22 cellular contexts compared by ENCODE assay signal in genomic region chr4:41202356-41202755, GRCh38.
"Had no signal": no experiment of that assay in that cellular context is flagged by ENCODE, and none has a peak within 500 bp of the region (broad histone marks: within the 10 kb centered on the region; RNA-seq: fewer than 3 reads in every experiment).

No MANE protein-coding gene starts in this region.

- DNase-seq: activated CD4-positive, alpha-beta memory T cell treated with anti-CD3 and anti-CD28 coated beads for 36 hours; activated CD4-positive, alpha-beta T cell treated with anti-CD3 and anti-CD28 coated beads for 36 hours; activated CD8-positive, alpha-beta memory T cell treated with anti-CD3 and anti-CD28 coated beads, Interleukin-2, amount 10 ng/mL, durations not matched to agents 7 days and 5 days; activated T-cell treated with anti-CD3 and anti-CD28 coated beads, Interleukin-2, amount 50 U/mL, for 1 hour; amygdala; foreskin keratinocyte; left colon; pancreas; SHP77 treated with DMSO at 0.1 percent for 48 hours; small intestine; stimulated activated CD4-positive, alpha-beta T cell treated with anti-CD3 and anti-CD28 coated beads, Interleukin-4, amount 100 ng/mL, for 4 hours; stimulated activated CD8-positive, alpha-beta memory T cell treated with anti-CD3 and anti-CD28 coated beads, Interleukin-4, amount 100 ng/mL, for 48 hours; stimulated activated naive CD4-positive, alpha-beta T cell treated with Interleukin-2 at 50 U/mL for 16 hours; T-helper 2 cell; testis had no signal

- H2AFZ ChIP-seq: neural progenitor cell had no signal

- H3K9me3 ChIP-seq: pancreas, testis had no signal

- ATAC-seq: activated CD4-positive, alpha-beta T cell treated with anti-CD3 and anti-CD28 coated beads for 36 hours; activated CD8-positive, alpha-beta memory T cell treated with anti-CD3 and anti-CD28 coated beads, Interleukin-2, amount 10 ng/mL, durations not matched to agents 7 days and 5 days; esophagus mucosa; foreskin keratinocyte; left colon; pancreas had no signal

- H3K4me3 Mint-ChIP-seq: activated CD4-positive, alpha-beta memory T cell treated with anti-CD3 and anti-CD28 coated beads for 36 hours; activated CD4-positive, alpha-beta T cell treated with anti-CD3 and anti-CD28 coated beads for 36 hours; activated CD8-positive, alpha-beta memory T cell treated with anti-CD3 and anti-CD28 coated beads, Interleukin-2, amount 10 ng/mL, durations not matched to agents 7 days and 5 days; activated naive CD4-positive, alpha-beta T cell treated with anti-CD3 and anti-CD28 coated beads, Interleukin-2, amount 50 U/mL, for 24 hours; central memory CD8-positive, alpha-beta T cell; dendritic cell treated with granulocyte-macrophage colony-stimulating factor and Interleukin-4, amounts not matched to agents 40 ng/mL and 50 ng/mL, for 4 days; neural progenitor cell had no signal

- H3K36me3 ChIP-seq: neural progenitor cell, pancreas had no signal

- H3K9ac ChIP-seq: neural progenitor cell had no signal

- H3K27me3 ChIP-seq: foreskin keratinocyte, neural progenitor cell, pancreas, testis had no signal

- H3K4me3 ChIP-seq: lung, neural progenitor cell, pancreas, testis had no signal

- H3K4me1 Mint-ChIP-seq: activated naive CD4-positive, alpha-beta T cell treated with anti-CD3 and anti-CD28 coated beads, Interleukin-2, amount 50 U/mL, for 24 hours; central memory CD8-positive, alpha-beta T cell had no signal

- H3K4me1 ChIP-seq: testis had no signal

- H3K9me3 Mint-ChIP-seq: activated CD4-positive, alpha-beta memory T cell treated with anti-CD3 and anti-CD28 coated beads for 36 hours; activated naive CD4-positive, alpha-beta T cell treated with anti-CD3 and anti-CD28 coated beads, Interleukin-2, amount 50 U/mL, for 24 hours; brain; central memory CD8-positive, alpha-beta T cell; dendritic cell treated with granulocyte-macrophage colony-stimulating factor and Interleukin-4, amounts not matched to agents 40 ng/mL and 50 ng/mL, for 4 days; neural progenitor cell had no signal

- H3K27ac ChIP-seq: foreskin keratinocyte, neural progenitor cell, pancreas, testis had no signal

- H3K27me3 Mint-ChIP-seq: brain; dendritic cell treated with granulocyte-macrophage colony-stimulating factor and Interleukin-4, amounts not matched to agents 40 ng/mL and 50 ng/mL, for 4 days had no signal

- H3K27ac Mint-ChIP-seq: activated CD4-positive, alpha-beta memory T cell treated with anti-CD3 and anti-CD28 coated beads for 36 hours; activated CD4-positive, alpha-beta T cell treated with anti-CD3 and anti-CD28 coated beads for 36 hours; activated CD8-positive, alpha-beta memory T cell treated with anti-CD3 and anti-CD28 coated beads, Interleukin-2, amount 10 ng/mL, durations not matched to agents 7 days and 5 days; activated naive CD4-positive, alpha-beta T cell treated with anti-CD3 and anti-CD28 coated beads, Interleukin-2, amount 50 U/mL, for 24 hours; brain; dendritic cell treated with granulocyte-macrophage colony-stimulating factor and Interleukin-4, amounts not matched to agents 40 ng/mL and 50 ng/mL, for 4 days; neural progenitor cell had no signal

- H3K36me3 Mint-ChIP-seq: activated CD4-positive, alpha-beta memory T cell treated with anti-CD3 and anti-CD28 coated beads for 36 hours; activated naive CD4-positive, alpha-beta T cell treated with anti-CD3 and anti-CD28 coated beads, Interleukin-2, amount 50 U/mL, for 24 hours; neural progenitor cell had no signal

- H3K4me2 ChIP-seq: neural progenitor cell had no signal
